Comparison of ENCODE assay signal across 9 cellular contexts in the genomic region with DNA sequence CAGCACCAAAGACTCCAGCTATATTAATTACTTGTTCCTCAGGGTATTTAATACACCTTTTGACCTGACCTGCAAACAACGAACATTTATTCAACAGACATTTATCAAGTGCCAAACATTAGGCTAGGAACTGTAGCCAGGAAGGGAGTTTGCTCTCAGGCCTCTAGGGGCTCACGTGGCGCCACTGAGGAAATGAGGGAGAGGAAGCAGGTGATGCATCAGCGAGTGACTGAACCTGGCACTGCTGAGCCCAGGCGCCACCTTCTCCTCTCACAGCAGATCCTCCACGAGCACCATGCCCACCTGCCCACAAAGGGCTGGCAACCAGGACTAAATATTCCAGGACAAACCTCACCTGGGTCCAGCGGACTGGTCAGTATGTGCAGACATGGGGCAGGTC. TPM values are rescaled to one million over a fixed set of nuclear protein-coding genes. Genes with fewer than 3 reads are reported as not detected.
DNase-seq lines count a peak whose midpoint lies in the region; TF ChIP-seq lines count a peak whose summit lies in the region.
"Had no signal": no experiment of that assay in that cellular context is flagged by ENCODE, and none has a peak within 500 bp of the region (broad histone marks: within the 10 kb centered on the region; RNA-seq: fewer than 3 reads in every experiment).

No MANE protein-coding gene starts in this region.

- H3K27ac ChIP-seq in Karpas-422 (ENCODE audit: low read length): peak overlapping the region; percentile 97

- TF ChIP-seq CTCF in cardiac fibroblast (IDR thresholded peaks at IDR 0.05; ENCODE audit: low read depth, low read length) (peak; percentile 49), nephron progenitor cell (IDR thresholded peaks at IDR 0.05) (peak; percentile 19)

- H3K27me3 ChIP-seq in Karpas-422 (ENCODE audit: low read length): no peaks in the 10 kb centered on the region

- peak overlapping the region; percentile 39 for H3K9ac ChIP-seq in Karpas-422 (ENCODE audit: low read length)

- H3K27me3 Mint-ChIP-seq in activated naive CD4-positive, alpha-beta T cell treated with anti-CD3 and anti-CD28 coated beads for 36 hours (ENCODE audit: low read depth): no peaks in the 10 kb centered on the region
- H3K27me3 Mint-ChIP-seq in nephron progenitor cell (ENCODE audit: low read depth, poor library complexity): no peaks in the 10 kb centered on the region
- H3K27me3 Mint-ChIP-seq: activated naive CD4-positive, alpha-beta T cell treated with anti-CD3 and anti-CD28 coated beads, Interleukin-2, amount 50 U/mL, for 24 hours had no signal

- H3K4me2 ChIP-seq in Karpas-422 (ENCODE audit: low read depth, low read length, poor library complexity, severe bottlenecking): peak overlapping the region; percentile 47

- H3K9me3 ChIP-seq in Karpas-422 (ENCODE audit: low read length): peaks cover 10% of the 10 kb centered on the region

- no peak overlapping the region for H3K27ac Mint-ChIP-seq in activated naive CD4-positive, alpha-beta T cell treated with anti-CD3 and anti-CD28 coated beads for 36 hours
- no peak overlapping the region for H3K27ac Mint-ChIP-seq in nephron progenitor cell
- H3K27ac Mint-ChIP-seq: activated naive CD4-positive, alpha-beta T cell treated with anti-CD3 and anti-CD28 coated beads, Interleukin-2, amount 50 U/mL, for 24 hours had no signal

- no peak overlapping the region for H2AFZ ChIP-seq in Karpas-422 (ENCODE audit: low read length)

- intact Hi-C loops in activated naive CD4-positive, alpha-beta T cell treated with anti-CD3 and anti-CD28 coated beads for 36 hours (cut with micrococcal nuclease): no loop called here

- peaks cover 5% of the 10 kb centered on the region for H3K4me1 Mint-ChIP-seq in activated naive CD4-positive, alpha-beta T cell treated with anti-CD3 and anti-CD28 coated beads for 36 hours (ENCODE audit: low read depth)
- peaks cover 15% of the 10 kb centered on the region for H3K4me1 Mint-ChIP-seq in nephron progenitor cell

- no peak overlapping the region for H3K4me3 Mint-ChIP-seq in activated naive CD4-positive, alpha-beta T cell treated with anti-CD3 and anti-CD28 coated beads for 36 hours
- no peak overlapping the region for H3K4me3 Mint-ChIP-seq in nephron progenitor cell
- H3K4me3 Mint-ChIP-seq: activated naive CD4-positive, alpha-beta T cell treated with anti-CD3 and anti-CD28 coated beads, Interleukin-2, amount 50 U/mL, for 24 hours had no signal

- H3K36me3 Mint-ChIP-seq in activated naive CD4-positive, alpha-beta T cell treated with anti-CD3 and anti-CD28 coated beads for 36 hours (ENCODE audit: low read depth): peaks cover 46% of the 10 kb centered on the region
- H3K36me3 Mint-ChIP-seq in nephron progenitor cell (ENCODE audit: low read depth): peaks cover 72% of the 10 kb centered on the region

- peaks cover 6% of the 10 kb centered on the region for H3K9me3 Mint-ChIP-seq in activated naive CD4-positive, alpha-beta T cell treated with anti-CD3 and anti-CD28 coated beads for 36 hours
- peaks cover 17% of the 10 kb centered on the region for H3K9me3 Mint-ChIP-seq in nephron progenitor cell
- H3K9me3 Mint-ChIP-seq: activated naive CD4-positive, alpha-beta T cell treated with anti-CD3 and anti-CD28 coated beads, Interleukin-2, amount 50 U/mL, for 24 hours had no signal

- no peaks in the 10 kb centered on the region for H3K9me2 ChIP-seq in Karpas-422 (replicated peaks; ENCODE audit: insufficient read depth, low read length)

- peaks cover 33% of the 10 kb centered on the region for H3K36me3 ChIP-seq in Karpas-422 (ENCODE audit: insufficient read depth, low read length)

- H3K4me3 ChIP-seq in Karpas-422 (ENCODE audit: low read length) (peak overlapping the region; percentile 12; the same call in 1 of the 2 replicates), cardiac fibroblast (replicated peaks in 1 of 2; ENCODE audit: low read depth in 2 of 2, low read length in 2 of 2) (no peak overlapping the region)

- H4K20me1 ChIP-seq in Karpas-422 (ENCODE audit: insufficient read depth, low read depth, low read length): no peaks in the 10 kb centered on the region

- H3K4me1 ChIP-seq in Karpas-422 (ENCODE audit: low read length): peaks cover 81% of the 10 kb centered on the region

- CTCF ChIA-PET in activated naive CD4-positive, alpha-beta T cell treated with anti-CD3 and anti-CD28 coated beads for 36 hours (lab: Charles Lee): interaction anchor here (1.1 kb wide), 1 partner anchor 14 kb away, joined by 4 read pairs; no protein-coding TSS in a partner anchor

- H3K79me2 ChIP-seq in Karpas-422 (ENCODE audit: low read length): peaks cover 89% of the 10 kb centered on the region

- peak; percentile 40 for DNase-seq in activated naive CD4-positive, alpha-beta T cell treated with anti-CD3 and anti-CD28 coated beads for 36 hours
- DNase-seq in activated naive CD4-positive, alpha-beta T cell treated with anti-CD3 and anti-CD28 coated beads, Interleukin-2, amount 50 U/mL, for 16 hours: no peak
- DNase-seq in Karpas-422 (peak; percentile 92), cardiac fibroblast (ENCODE audit: low read depth in 2 of 2) (peak; percentile 7 to 11), nephron progenitor cell (no peak), cerebellar nuclear complex (lab: John Stamatoyannopoulos, UW) (no peak), hypothalamus (lab: John Stamatoyannopoulos, UW) (no peak), NCI-H524 treated with DMSO at 0.1 percent for 48 hours (lab: John Stamatoyannopoulos, UW) (no peak)

RNA-seq across cellular contexts. Expression of gene SETD3, which starts 50.2 kb away (rescaled TPM):
- 10 to 100 TPM; 43.3 to 48.1 TPM for total RNA-seq in activated naive CD4-positive, alpha-beta T cell treated with anti-CD3 and anti-CD28 coated beads for 36 hours
- 72.3 and 90.3 TPM in 2 replicates for total RNA-seq in Karpas-422 (2014; rRNA removed; shearing (Covaris generic); ENCODE audit: low replicate concordance)

RNA-seq across cellular contexts. Expression of gene CCNK, which starts 50.7 kb away (rescaled TPM):
- total RNA-seq in activated naive CD4-positive, alpha-beta T cell treated with anti-CD3 and anti-CD28 coated beads for 36 hours: 10 to 100 TPM; 90.7 to 99.0 TPM
- 46.1 and 69.4 TPM in 2 replicates for total RNA-seq in Karpas-422 (2014; rRNA removed; shearing (Covaris generic); ENCODE audit: low replicate concordance)

Comparison
In these comparisons a context has a peak if more than half of its experiments do, and no peak if none do; other contexts are left out.
1. DNase-seq: peak in activated naive CD4-positive, alpha-beta T cell treated with anti-CD3 and anti-CD28 coated beads for 36 hours (single experiment), Karpas-422 (single experiment) and cardiac fibroblast (2 of 2); none in activated naive CD4-positive, alpha-beta T cell treated with anti-CD3 and anti-CD28 coated beads, Interleukin-2, amount 50 U/mL, for 16 hours (single experiment), nephron progenitor cell (single experiment), cerebellar nuclear complex (0 of 2), hypothalamus (0 of 51) and NCI-H524 treated with DMSO at 0.1 percent for 48 hours (single experiment).